ENCODE assay signal across 16 cellular contexts in genomic region chr4:75015627-75016026, GRCh38.
DNase-seq lines count a peak whose midpoint lies in the region; ATAC-seq and TF ChIP-seq lines count a peak whose summit lies in the region.
"Had no signal": no experiment of that assay in that cellular context is flagged by ENCODE, and none has a peak within 500 bp of the region (broad histone marks: within the 10 kb centered on the region; RNA-seq: fewer than 3 reads in every experiment).

No MANE protein-coding gene starts in this region.

- peaks cover 0 to 27% (median 2%) of the 10 kb centered on the region in 12 donors for H3K4me1 ChIP-seq in heart left ventricle
- H3K4me1 ChIP-seq in lower lobe of right lung = peaks cover 7% of the 10 kb centered on the region
- H3K4me1 ChIP-seq in gastrocnemius medialis = peaks cover 6 to 19% of the 10 kb centered on the region in 2 donors
- no peaks in the 10 kb centered on the region for H3K4me1 ChIP-seq in neuronal stem cell (ENCODE audit: control insufficient read depth in 2 of 2, insufficient read depth in 1 of 2, low read depth in 1 of 2, low read length in 2 of 2)

- no peak overlapping the region for H3K4ac ChIP-seq in neuronal stem cell (ENCODE audit: low read length)

- TF ChIP-seq CTCF in heart left ventricle (IDR thresholded peaks at IDR 0.05) (no peak), lower lobe of right lung (IDR thresholded peaks at IDR 0.05) (no peak), gastrocnemius medialis (IDR thresholded peaks at IDR 0.05 in 4 of 5, conservative IDR thresholded peaks at IDR 0.05 in 1 of 5) (no peak)

- H3K23ac ChIP-seq in neuronal stem cell (ENCODE audit: low read depth, low read length, poor library complexity) = no peak overlapping the region

- in situ Hi-C loops in gastrocnemius medialis (cut with MboI; ENCODE audit: low sequenced_read_pairs in 4 of 4) = no loop called here

- H2BK120ac ChIP-seq in neuronal stem cell (ENCODE audit: low read depth, low read length) = no peak overlapping the region

- no peak overlapping the region for H2BK15ac ChIP-seq in neuronal stem cell (ENCODE audit: low read length)

- H3K18ac ChIP-seq in neuronal stem cell (ENCODE audit: low read length) = no peak overlapping the region

- H3K9me3 ChIP-seq in heart left ventricle (no peaks in the 10 kb centered on the region), lower lobe of right lung (no peaks in the 10 kb centered on the region), gastrocnemius medialis (no peaks in the 10 kb centered on the region), neuronal stem cell (replicated peaks in 1 of 2; ENCODE audit: control insufficient read depth in 2 of 2, insufficient read depth in 1 of 2, low read depth in 1 of 2, low read length in 2 of 2) (no peaks in the 10 kb centered on the region)
- H3K9me3 ChIP-seq: BLaER1 had no signal

- no peak overlapping the region for H2BK5ac ChIP-seq in neuronal stem cell (ENCODE audit: low read length)

- no peak overlapping the region for H3K14ac ChIP-seq in neuronal stem cell (ENCODE audit: low read length)

- no peak overlapping the region for H3K9ac ChIP-seq in neuronal stem cell (ENCODE audit: low read depth, low read length, poor library complexity)
- H3K9ac ChIP-seq: BLaER1, GM23248 had no signal

- intact Hi-C loops in heart left ventricle (cut with DNase I) (no loop called here), lower lobe of right lung (cut with DNase I) (no loop called here), gastrocnemius medialis (cut with DNase I; ENCODE audit: low total_unique reads) (loop anchor here (5.0 to 10.0 kb wide), 2 partner anchors 83 to 99 kb away; partner anchors contain the start of gene PARM1), sciatic nerve (cut with DNase I) (no loop called here)

- H2BK12ac ChIP-seq in neuronal stem cell (ENCODE audit: low read length) = no peak overlapping the region

- TF ChIP-seq POLR2A in heart left ventricle (IDR thresholded peaks at IDR 0.05) (no peak), gastrocnemius medialis (IDR thresholded peaks at IDR 0.05) (no peak)

- H3K4me2 ChIP-seq in neuronal stem cell (ENCODE audit: insufficient read depth, low read length, poor library complexity, severe bottlenecking) = no peak overlapping the region
- H3K4me2 ChIP-seq: BLaER1 had no signal

- DNase-seq in DMS79 (lab: John Stamatoyannopoulos, UW) = peak; percentile 51
- DNase-seq in heart left ventricle = peak; percentile 42 to 78 (median 61)
- peak; percentile 58 for DNase-seq in lower lobe of right lung
- peak in 1 of 2 donors; percentile 67 for DNase-seq in gastrocnemius medialis
- DNase-seq in NCI-H2107 treated with DMSO at 0.1 percent for 48 hours (lab: John Stamatoyannopoulos, UW; ENCODE audit: unreplicated experiment) = no peak
- no peak for DNase-seq in DMS53 (lab: John Stamatoyannopoulos, UW)
- no peak for DNase-seq in sciatic nerve (ENCODE audit: low spot score)
- DNase-seq in neuronal stem cell (ENCODE audit: low spot score) = no peak
- DNase-seq: EL, GM23248, HCEC 1CT, NCI-H1930, NCI-H2171 treated with DMSO at 0.1 percent for 48 hours, NCI-H748 treated with DMSO at 0.1 percent for 48 hours, PC-3 had no signal

- H3K79me1 ChIP-seq in neuronal stem cell (ENCODE audit: low read depth, low read length) = no peaks in the 10 kb centered on the region

- H3K27ac ChIP-seq in heart left ventricle (peak overlapping the region in 11 of 12 donors; percentile 33 to 80 (median 58)), lower lobe of right lung (no peak overlapping the region), gastrocnemius medialis (peak overlapping the region; percentile 19 to 70 (median 26)), neuronal stem cell (replicated peaks; ENCODE audit: low read length) (no peak overlapping the region)
- H3K27ac ChIP-seq: BLaER1, GM23248 had no signal

- H4K8ac ChIP-seq in neuronal stem cell (ENCODE audit: low read depth, low read length) = no peak overlapping the region

- H3K36me3 ChIP-seq in heart left ventricle (peaks cover 0 to 30% (median 6%) of the 10 kb centered on the region in 9 donors), lower lobe of right lung (no peaks in the 10 kb centered on the region), gastrocnemius medialis (no peaks in the 10 kb centered on the region), neuronal stem cell (replicated peaks in 1 of 2; ENCODE audit: control insufficient read depth in 2 of 2, insufficient read depth in 2 of 2, low read length in 2 of 2) (peaks cover 0 to 2% of the 10 kb centered on the region in 2 donors)
- H3K36me3 ChIP-seq: BLaER1 had no signal

- peak; percentile 90 to 95 (median 92) for ATAC-seq in heart left ventricle
- ATAC-seq in lower lobe of right lung = peak; percentile 82 to 84
- peak; percentile 90 to 95 for ATAC-seq in gastrocnemius medialis
- no peak for ATAC-seq in sciatic nerve
- ATAC-seq: PC-3 had no signal

- H2AK5ac ChIP-seq in neuronal stem cell (ENCODE audit: low read depth, low read length) = no peak overlapping the region

- H2AFZ ChIP-seq in neuronal stem cell (ENCODE audit: low read length) = no peak overlapping the region
- H2AFZ ChIP-seq: GM23248 had no signal

- WGBS in heart left ventricle, 4 donors = 45 to 62% (median 59%) methylated on average over 2 of the region's 2 CpGs
- WGBS in neuronal stem cell (ENCODE audit: extremely low coverage in 2 of 2, insufficient read length in 2 of 2, insufficient replicate concordance in 1 of 2), 2 donors = no CpG with 5 or more reads among the region's 2 CpGs

- H3K27me3 ChIP-seq in heart left ventricle (no peaks in the 10 kb centered on the region), lower lobe of right lung (ENCODE audit: low read depth) (no peaks in the 10 kb centered on the region), gastrocnemius medialis (no peaks in the 10 kb centered on the region), neuronal stem cell (ENCODE audit: control insufficient read depth in 3 of 3, insufficient read depth in 3 of 3, low read depth in 1 of 3, low read length in 3 of 3) (no peaks in the 10 kb centered on the region)
- H3K27me3 ChIP-seq: BLaER1 had no signal

- H3K4me3 ChIP-seq in heart left ventricle = no peak overlapping the region
- no peak overlapping the region for H3K4me3 ChIP-seq in lower lobe of right lung
- no peak overlapping the region for H3K4me3 ChIP-seq in gastrocnemius medialis
- H3K4me3 ChIP-seq in neuronal stem cell (ENCODE audit: low read length in 2 of 2) = no peak overlapping the region
- H3K4me3 ChIP-seq: BLaER1, GM23248 had no signal

- H4K91ac ChIP-seq in neuronal stem cell (ENCODE audit: low read depth, low read length, poor library complexity) = no peak overlapping the region

Comparison
In these comparisons a context has a peak if more than half of its experiments do, and no peak if none do; other contexts are left out.
1. DNase-seq: peak in DMS79 (single experiment), heart left ventricle (5 of 5) and lower lobe of right lung (single experiment); none in NCI-H2107 treated with DMSO at 0.1 percent for 48 hours (single experiment), DMS53 (single experiment), sciatic nerve (single experiment) and neuronal stem cell (single experiment).
2. H3K27ac ChIP-seq: peak in heart left ventricle (11 of 12) and gastrocnemius medialis (4 of 4); none in lower lobe of right lung (single experiment) and neuronal stem cell (single experiment).